23 cellular contexts compared by ENCODE assay signal in the genomic region with DNA sequence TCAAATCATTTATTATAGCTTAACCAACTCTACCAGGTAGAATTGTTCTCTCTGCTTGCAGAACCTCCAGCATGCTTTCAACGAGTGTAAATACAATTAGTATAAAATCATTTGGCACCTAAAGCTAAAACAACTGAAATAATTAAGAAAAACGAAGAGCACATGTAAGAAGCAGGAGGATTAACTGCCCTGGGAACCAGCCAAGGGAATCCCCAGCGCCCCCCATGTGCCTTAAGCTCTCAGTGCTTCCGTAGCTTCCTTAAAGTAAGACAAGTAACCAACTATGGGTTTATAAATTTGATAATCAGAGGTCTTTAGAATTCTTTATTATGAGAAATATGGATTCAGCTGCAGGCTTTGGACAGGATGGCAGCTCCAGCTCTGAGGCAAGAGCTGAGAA.
"Had no signal": no experiment of that assay in that cellular context is flagged by ENCODE, and none has a peak within 500 bp of the region (broad histone marks: within the 10 kb centered on the region; RNA-seq: fewer than 3 reads in every experiment).

No MANE protein-coding gene starts in this region.

- H3K27me3 Mint-ChIP-seq: effector memory CD8-positive, alpha-beta T cell; stimulated activated memory B cell treated with anti-CD40 and anti-IgM and Interleukin-4, amounts not matched to agents 10 μg/mL and 1 μg/mL and 100 μg/mL, for 72 hours; type B pancreatic cell had no signal

- H3K36me3 Mint-ChIP-seq: natural killer cell; stimulated activated memory B cell treated with anti-CD40 and anti-IgM and Interleukin-4, amounts not matched to agents 10 μg/mL and 1 μg/mL and 100 μg/mL, for 72 hours had no signal

- H3K4me1 ChIP-seq: esophagus squamous epithelium, lower lobe of right lung, prostate gland, spleen, testis, tibial artery had no signal

- H3K9me3 Mint-ChIP-seq: effector memory CD8-positive, alpha-beta T cell; natural killer cell; stimulated activated memory B cell treated with anti-CD40 and anti-IgM and Interleukin-4, amounts not matched to agents 10 μg/mL and 1 μg/mL and 100 μg/mL, for 72 hours; type B pancreatic cell had no signal

- H3K4me1 Mint-ChIP-seq: stimulated activated memory B cell treated with anti-CD40 and anti-IgM and Interleukin-4, amounts not matched to agents 10 μg/mL and 1 μg/mL and 100 μg/mL, for 72 hours had no signal

- ATAC-seq: effector memory CD8-positive, alpha-beta T cell; lower lobe of right lung; natural killer cell; stimulated activated memory B cell treated with anti-CD40 and anti-IgM and Interleukin-4, amounts not matched to agents 10 μg/mL and 1 μg/mL and 100 μg/mL, for 72 hours; stimulated activated naive CD8-positive, alpha-beta T cell treated with anti-CD3 and anti-CD28 coated beads, Interleukin-15, Interleukin-2, amounts not matched to agents 100 U/mL and 50 U/mL, for 24 hours had no signal

- DNase-seq: dermis blood vessel endothelial cell; effector memory CD8-positive, alpha-beta T cell; erythroblast; esophagus squamous epithelium; foreskin melanocyte; left ventricle myocardium superior; lower lobe of right lung; natural killer cell; right cardiac atrium; sigmoid colon; spleen; stimulated activated CD4-positive, alpha-beta T cell treated with anti-CD3 and anti-CD28 coated beads, Interleukin-4, amount 100 ng/mL, for 4 hours; stimulated activated naive CD8-positive, alpha-beta T cell treated with anti-CD3 and anti-CD28 coated beads, Interleukin-15, Interleukin-2, amounts not matched to agents 100 U/mL and 50 U/mL, for 24 hours; substantia nigra; testis; tibial artery had no signal

- H3K9me3 ChIP-seq: esophagus squamous epithelium, lower lobe of right lung, prostate gland, sigmoid colon, spleen, testis, tibial artery had no signal

- H3K27me3 ChIP-seq: esophagus squamous epithelium, sigmoid colon, spleen, testis, tibial artery had no signal

- H3K4me3 ChIP-seq: coronary artery, esophagus squamous epithelium, lower lobe of right lung, prostate gland, sigmoid colon, spleen, testis, tibial artery had no signal

- H3K36me3 ChIP-seq: prostate gland had no signal

- FAIRE-seq: endometrium, keratinocyte had no signal

- H3K27ac Mint-ChIP-seq: natural killer cell; stimulated activated memory B cell treated with anti-CD40 and anti-IgM and Interleukin-4, amounts not matched to agents 10 μg/mL and 1 μg/mL and 100 μg/mL, for 72 hours; type B pancreatic cell had no signal

- H3K4me3 Mint-ChIP-seq: effector memory CD8-positive, alpha-beta T cell; natural killer cell; neural crest cell; stimulated activated memory B cell treated with anti-CD40 and anti-IgM and Interleukin-4, amounts not matched to agents 10 μg/mL and 1 μg/mL and 100 μg/mL, for 72 hours; type B pancreatic cell had no signal

- H3K27ac ChIP-seq: coronary artery, esophagus squamous epithelium, lower lobe of right lung, prostate gland, sigmoid colon, spleen, testis, tibial artery had no signal
